ENCODE assay signal across 10 cellular contexts in genomic region chr16:50155925-50156324, GRCh38. TPM values are rescaled to one million over a fixed set of nuclear protein-coding genes. Genes with fewer than 3 reads are reported as not detected.
A peak's percentile ranks its signal among the peaks of the same experiment; 100 is the strongest.
DNase-seq lines count a peak whose midpoint lies in the region; ATAC-seq and TF ChIP-seq lines count a peak whose summit lies in the region.
"Had no signal": no experiment of that assay in that cellular context is flagged by ENCODE, and none has a peak within 500 bp of the region (broad histone marks: within the 10 kb centered on the region; RNA-seq: fewer than 3 reads in every experiment).

No MANE protein-coding gene starts in this region.

- no peak overlapping the region for H4K5ac ChIP-seq in IMR-90 (ENCODE audit: low read depth, low read length)

- peaks cover 61% of the 10 kb centered on the region for H4K20me1 ChIP-seq in IMR-90 (ENCODE audit: insufficient read depth, low read length)

- CTCF ChIA-PET in IMR-90 (lab: Yijun Ruan, JAX): interaction anchor here (0.6 to 1.9 kb wide), 6 partner anchors 11 to 200 kb away, joined by 3 to 9 read pairs (median 4); partner anchors contain the start of gene CNEP1R1

- H2AFZ ChIP-seq in IMR-90 (replicated peaks; ENCODE audit: low read length, poor library complexity): no peak overlapping the region

- peaks cover 5 to 58% of the 10 kb centered on the region in 2 experiments; a peak in 3 of 4 replicates for H3K79me1 ChIP-seq in IMR-90 (ENCODE audit: low read depth in 1 of 2, low read length in 2 of 2)

- H3K56ac ChIP-seq in IMR-90 (ENCODE audit: extremely low read depth, insufficient read depth, low read length): no peak overlapping the region

- H3K4ac ChIP-seq in IMR-90 (ENCODE audit: low read depth, low read length): no peak overlapping the region

- WGBS in IMR-90 (ENCODE audit: extremely low coverage in 2 of 2, insufficient read length in 1 of 2), 2 experiments: no CpG with 5 or more reads among the region's 1 CpG
- WGBS in prostate gland: 27% methylated on average over 1 of the region's 1 CpG

- H3K27me3 ChIP-seq in BE2C (no peaks in the 10 kb centered on the region), IMR-90 (ENCODE audit: control insufficient read depth, insufficient read depth, low read length) (no peaks in the 10 kb centered on the region), prostate gland (replicated peaks; ENCODE audit: insufficient read depth) (no peaks in the 10 kb centered on the region)
- H3K27me3 ChIP-seq: brain microvascular endothelial cell, SJCRH30 had no signal

- no peaks in the 10 kb centered on the region for H3K9me3 ChIP-seq in BE2C
- no peaks in the 10 kb centered on the region for H3K9me3 ChIP-seq in IMR-90 (ENCODE audit: control insufficient read depth, insufficient read depth, low read length)
- no peaks in the 10 kb centered on the region for H3K9me3 ChIP-seq in prostate gland
- H3K9me3 ChIP-seq: SJCRH30 had no signal

- no peak overlapping the region for H3K27ac Mint-ChIP-seq in neural crest cell (ENCODE audit: unreplicated experiment)

- H3K9me3 Mint-ChIP-seq in neural crest cell: no peaks in the 10 kb centered on the region

- H3K36me3 Mint-ChIP-seq in neural crest cell (ENCODE audit: low read depth): no peaks in the 10 kb centered on the region

- no peak for ATAC-seq in IMR-90 (ENCODE audit: low read depth)

- no peak overlapping the region for H2BK20ac ChIP-seq in IMR-90 (ENCODE audit: low read depth, low read length)

- no peak overlapping the region for H3K23ac ChIP-seq in IMR-90 (ENCODE audit: low read depth, low read length)

- H3K27ac ChIP-seq in IMR-90 (ENCODE audit: insufficient read depth, low read length): no peak overlapping the region
- no peak overlapping the region for H3K27ac ChIP-seq in coronary artery
- H3K27ac ChIP-seq in prostate gland: peak overlapping the region in 1 of 2 donors; percentile 93
- H3K27ac ChIP-seq: brain microvascular endothelial cell, SJCRH30 had no signal

- peaks cover 11% of the 10 kb centered on the region; the same call in 1 of the 2 replicates for H3K9me1 ChIP-seq in IMR-90 (ENCODE audit: insufficient read depth, low read length)

- no peak overlapping the region for H3K9ac ChIP-seq in IMR-90 (ENCODE audit: low read depth, low read length)

- no peak overlapping the region for H4K91ac ChIP-seq in IMR-90 (ENCODE audit: insufficient read depth, low read depth, low read length)

- no peak overlapping the region for H3K18ac ChIP-seq in IMR-90 (ENCODE audit: low read depth, low read length)

- TF ChIP-seq RAD21 in IMR-90 (IDR thresholded peaks at IDR 0.05; ENCODE audit: low read length): no peak

- peak overlapping the region; percentile 95 for H3K4me3 Mint-ChIP-seq in neural crest cell

- H2BK15ac ChIP-seq in IMR-90 (ENCODE audit: low read depth, low read length): no peak overlapping the region

- DNase-seq in BE2C (no peak), IMR-90 (no peak), coronary artery (ENCODE audit: low spot score) (no peak), neural crest cell (ENCODE audit: low read depth, low spot score) (no peak), MV-4-11 (lab: John Stamatoyannopoulos, UW) (no peak), prostate gland (ENCODE audit: low spot score) (no peak), NCI-H446 (lab: John Stamatoyannopoulos, UW) (no peak)
- DNase-seq in stimulated activated CD4-positive, alpha-beta T cell treated with anti-CD3 and anti-CD28 coated beads, Interleukin-4, amount 100 ng/mL, for 24 hours: no peak
- DNase-seq: brain microvascular endothelial cell had no signal

- peaks cover 43% of the 10 kb centered on the region for H3K4me1 Mint-ChIP-seq in neural crest cell

- no peak overlapping the region for H2BK120ac ChIP-seq in IMR-90 (ENCODE audit: low read depth, low read length)

- dilution Hi-C loops in IMR-90 (cut with HindIII; ENCODE audit: low sequenced_read_pairs, unreplicated experiment): no loop called here

- no peaks in the 10 kb centered on the region for H3K36me3 ChIP-seq in BE2C
- H3K36me3 ChIP-seq in IMR-90 (ENCODE audit: control insufficient read depth, insufficient read depth, low read length): no peaks in the 10 kb centered on the region
- H3K36me3 ChIP-seq in prostate gland: no peaks in the 10 kb centered on the region
- H3K36me3 ChIP-seq: brain microvascular endothelial cell, SJCRH30 had no signal

- H3K14ac ChIP-seq in IMR-90 (replicated peaks; ENCODE audit: low read depth, low read length): no peak overlapping the region

- H3K4me2 ChIP-seq in IMR-90 (ENCODE audit: low read depth, low read length): peak overlapping the region; percentile 94

- no peak overlapping the region for H4K8ac ChIP-seq in IMR-90 (ENCODE audit: low read depth in 2 of 2, low read length in 2 of 2)

- intact Hi-C loops in IMR-90 (cut with micrococcal nuclease) (loop anchor here (2.0 to 10.0 kb wide), 3 partner anchors 41 to 589 kb away; partner anchors contain the start of gene CYLD), prostate gland (cut with DNase I) (loop anchor here (10.0 kb wide), 2 partner anchors 199 to 301 kb away; partner anchors contain the start of gene ZNF423)

- no TSS peak for BruUV-seq in IMR-90 (replicated peaks; lab: Mats Ljungman, UMichigan)

- no peaks in the 10 kb centered on the region for H3K27me3 Mint-ChIP-seq in neural crest cell (ENCODE audit: low read depth)

- in situ Hi-C loops in IMR-90 (cut with MboI; ENCODE audit: low sequenced_read_pairs): no loop called here

- H2AK9ac ChIP-seq in IMR-90 (replicated peaks; ENCODE audit: low read depth, low read length, poor library complexity): no peak overlapping the region

- no peak overlapping the region for H2AK5ac ChIP-seq in IMR-90 (ENCODE audit: low read depth, low read length)

- no peak overlapping the region for H2BK5ac ChIP-seq in IMR-90 (ENCODE audit: low read depth, low read length, poor library complexity, severe bottlenecking)

- H3K4me3 ChIP-seq in BE2C (ENCODE audit: low read depth, low read length): peak overlapping the region; percentile 94
- no peak overlapping the region for H3K4me3 ChIP-seq in IMR-90 (ENCODE audit: insufficient read depth, low read depth, low read length)
- H3K4me3 ChIP-seq in coronary artery: peak overlapping the region; percentile 99
- peak overlapping the region in 1 of 2 donors; percentile 72 for H3K4me3 ChIP-seq in prostate gland
- H3K4me3 ChIP-seq: SJCRH30 had no signal

- no peak for TF ChIP-seq POLR2A in IMR-90 (IDR thresholded peaks at IDR 0.05; ENCODE audit: low read depth, low read length)
- TF ChIP-seq POLR2A in prostate gland (IDR thresholded peaks at IDR 0.05): no peak

- TF ChIP-seq CTCF in BE2C (IDR thresholded peaks at IDR 0.05; ENCODE audit: low read depth, low read length): no peak
- no peak for TF ChIP-seq CTCF in IMR-90 (conservative IDR thresholded peaks at IDR 0.05; ENCODE audit: low read depth, low read length)
- no peak for TF ChIP-seq CTCF in coronary artery (IDR thresholded peaks at IDR 0.05)
- no peak for TF ChIP-seq CTCF in neural crest cell (conservative IDR thresholded peaks at IDR 0.05)
- no peak for TF ChIP-seq CTCF in prostate gland (IDR thresholded peaks at IDR 0.05)

- POLR2A ChIA-PET in IMR-90 (lab: Charles Lee; ENCODE audit: unreplicated experiment): no interaction called here

- peaks cover 4% of the 10 kb centered on the region; the same call in 1 of the 2 replicates for H3K4me1 ChIP-seq in BE2C
- H3K4me1 ChIP-seq in IMR-90 (ENCODE audit: control insufficient read depth, insufficient read depth, low read length): peaks cover 6% of the 10 kb centered on the region
- no peaks in the 10 kb centered on the region for H3K4me1 ChIP-seq in prostate gland (replicated peaks)

TF ChIP-seq in IMR-90, 13 proteins besides CTCF, POLR2A, EP300 and RAD21:
- TF ChIP-seq RCOR1 (IDR thresholded peaks at IDR 0.05; ENCODE audit: insufficient replicate concordance, low read length): no peak
- TF ChIP-seq, protein P1, sequence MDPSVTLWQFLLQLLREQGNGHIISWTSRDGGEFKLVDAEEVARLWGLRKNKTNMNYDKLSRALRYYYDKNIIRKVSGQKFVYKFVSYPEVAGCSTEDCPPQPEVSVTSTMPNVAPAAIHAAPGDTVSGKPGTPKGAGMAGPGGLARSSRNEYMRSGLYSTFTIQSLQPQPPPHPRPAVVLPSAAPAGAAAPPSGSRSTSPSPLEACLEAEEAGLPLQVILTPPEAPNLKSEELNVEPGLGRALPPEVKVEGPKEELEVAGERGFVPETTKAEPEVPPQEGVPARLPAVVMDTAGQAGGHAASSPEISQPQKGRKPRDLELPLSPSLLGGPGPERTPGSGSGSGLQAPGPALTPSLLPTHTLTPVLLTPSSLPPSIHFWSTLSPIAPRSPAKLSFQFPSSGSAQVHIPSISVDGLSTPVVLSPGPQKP (IDR thresholded peaks at IDR 0.05; ENCODE audit: borderline replicate concordance, low read depth, low read length): no peak
- TF ChIP-seq FOS (IDR thresholded peaks at IDR 0.05; ENCODE audit: low read depth, low read length): no peak
- TF ChIP-seq RFX5 (IDR thresholded peaks at IDR 0.05; ENCODE audit: low read depth, low read length): no peak
- TF ChIP-seq MAFK (IDR thresholded peaks at IDR 0.05; ENCODE audit: low read depth, low read length): no peak
- TF ChIP-seq NFE2L2 (IDR thresholded peaks at IDR 0.05; ENCODE audit: low read depth, low read length): no peak
- TF ChIP-seq MAZ (IDR thresholded peaks at IDR 0.05; ENCODE audit: borderline replicate concordance, low read depth, low read length): no peak
- TF ChIP-seq MXI1 (IDR thresholded peaks at IDR 0.05; ENCODE audit: borderline replicate concordance, low read depth, low read length): no peak
- TF ChIP-seq SMC3 (IDR thresholded peaks at IDR 0.05; ENCODE audit: low read depth, low read length): no peak
- TF ChIP-seq USF2 (IDR thresholded peaks at IDR 0.05; ENCODE audit: low read depth, low read length): no peak
- no peak for TF ChIP-seq CEBPB (IDR thresholded peaks at IDR 0.05; ENCODE audit: low read depth, low read length)
- no peak for TF ChIP-seq CHD1 (IDR thresholded peaks at IDR 0.05; ENCODE audit: low read depth, low read length)
- TF ChIP-seq BHLHE40 (IDR thresholded peaks at IDR 0.05; ENCODE audit: low read depth, low read length): no peak

RNA-seq across cellular contexts. Expression of gene TENT4B, which starts 2.8 kb away (rescaled TPM):
- polyA plus RNA-seq in BE2C (2012; ENCODE audit: insufficient read depth, insufficient read length, low read depth): 8.6 TPM
- total RNA-seq in IMR-90 (2012; rRNA removed) (7.0 and 12.5 TPM in 2 replicates), neural crest cell (12.5 and 12.9 TPM in 2 replicates), prostate gland (10 to 100 TPM; 11.5 to 15.1 TPM)
- polyA plus RNA-seq in IMR-90 (2012; rRNA removed): 4.1 and 5.2 TPM in 2 replicates
- 1.2 and 1.5 TPM in 2 replicates for polyA plus RNA-seq in IMR-90 (2012; cell fraction: cytosol; rRNA removed)
- 2.3 and 7.6 TPM in 2 replicates for polyA plus RNA-seq in IMR-90 (2012; cell fraction: nucleus; rRNA removed; ENCODE audit: low replicate concordance)
